Comparison of ENCODE assay signal across 10 cellular contexts in genomic region chr18:31680836-31681568, GRCh38. TPM values are rescaled to one million over a fixed set of nuclear protein-coding genes. Genes with fewer than 3 reads are reported as not detected.
A peak's percentile ranks its signal among the peaks of the same experiment; 100 is the strongest.
DNase-seq lines count a peak whose midpoint lies in the region; ATAC-seq and TF ChIP-seq lines count a peak whose summit lies in the region.
"Had no signal": no experiment of that assay in that cellular context is flagged by ENCODE, and none has a peak within 500 bp of the region (broad histone marks: within the 10 kb centered on the region; RNA-seq: fewer than 3 reads in every experiment).

No MANE protein-coding gene starts in this region.

- ATAC-seq in DND-41 (ENCODE audit: insufficient read depth, low read depth): 0 out of 3 replicates have a peak, but pooled peaks have one; percentile 27
- ATAC-seq in GM21576 (IDR thresholded peaks at IDR 0.05; ENCODE audit: unreplicated experiment): peak; percentile 28
- ATAC-seq in HG03354 (IDR thresholded peaks at IDR 0.05; ENCODE audit: poor library complexity, severe bottlenecking, unreplicated experiment): no peak
- ATAC-seq in HG03139 (IDR thresholded peaks at IDR 0.05; ENCODE audit: unreplicated experiment): no peak

- H3K4me1 ChIP-seq in DND-41 (ENCODE audit: insufficient read depth, low read length): peaks cover 43% of the 10 kb centered on the region

- no peak overlapping the region for H3K27ac ChIP-seq in DND-41 (ENCODE audit: low read length)
- H3K27ac ChIP-seq: thoracic aorta had no signal

- DNase-seq in DND-41: peak; percentile 33
- DNase-seq in SK-MEL-5 (ENCODE audit: low read depth, low spot score): peak; percentile 54
- peak; percentile 25 for DNase-seq in left kidney (ENCODE audit: low read depth, low spot score)
- no peak for DNase-seq in H7
- no peak for DNase-seq in NK-92 (lab: John Stamatoyannopoulos, UW; ENCODE audit: unreplicated experiment)

- no peak overlapping the region for H2AFZ ChIP-seq in DND-41 (ENCODE audit: low read depth, low read length)

- H3K36me3 ChIP-seq in DND-41 (ENCODE audit: insufficient read depth, low read length): no peaks in the 10 kb centered on the region
- no peaks in the 10 kb centered on the region for H3K36me3 ChIP-seq in H7 (replicated peaks; ENCODE audit: control insufficient read depth, insufficient read depth, low read length)
- H3K36me3 ChIP-seq: thoracic aorta had no signal

- H3K27me3 ChIP-seq in DND-41 (ENCODE audit: insufficient read depth, low read length, poor library complexity) (no peaks in the 10 kb centered on the region), H7 (ENCODE audit: control insufficient read depth, insufficient read depth, low read length) (no peaks in the 10 kb centered on the region)

- in situ Hi-C loops in SK-MEL-5 (cut with HindIII; ENCODE audit: low pct_unique_long_range_greater_than_20kb, low sequenced_read_pairs): no loop called here

- no peak overlapping the region for H3K4me3 ChIP-seq in DND-41 (ENCODE audit: low read depth in 1 of 2, low read length in 2 of 2)
- no peak overlapping the region for H3K4me3 ChIP-seq in H7 (ENCODE audit: insufficient read depth, low read depth, low read length)
- H3K4me3 ChIP-seq: skin epidermis, thoracic aorta had no signal

- no peaks in the 10 kb centered on the region for H3K9me3 ChIP-seq in DND-41 (ENCODE audit: insufficient read depth, low read length, severe bottlenecking)
- H3K9me3 ChIP-seq: thoracic aorta had no signal

- peak; percentile 59 for TF ChIP-seq CTCF in DND-41 (IDR thresholded peaks at IDR 0.05; ENCODE audit: borderline replicate concordance, extremely low read depth, low read length, poor library complexity, severe bottlenecking)

- no peak overlapping the region for H3K4me2 ChIP-seq in DND-41 (ENCODE audit: insufficient read depth, low read length)

- peaks cover 33% of the 10 kb centered on the region for H4K20me1 ChIP-seq in DND-41 (ENCODE audit: insufficient read depth, low read length)

- H3K79me2 ChIP-seq in DND-41 (ENCODE audit: insufficient read depth, low read length): peaks cover 84% of the 10 kb centered on the region

- no peak overlapping the region for H3K9ac ChIP-seq in DND-41 (ENCODE audit: low read depth, low read length)

RNA-seq across cellular contexts. Expression of gene B4GALT6, which starts 3.4 kb away (rescaled TPM):
- total RNA-seq in SK-MEL-5 (2014; rRNA removed; shearing (Covaris generic)): 16.1 and 18.4 TPM in 2 replicates
- polyA plus RNA-seq in SK-MEL-5 (2015; cell fraction: cytosol; rRNA removed): 25.8 and 32.2 TPM in 2 replicates
- 33.7 and 47.2 TPM in 2 replicates for polyA plus RNA-seq in SK-MEL-5 (2015; cell fraction: nucleus; rRNA removed)
- 15.3 and 25.4 TPM in 2 replicates for total RNA-seq in H7 (2014; rRNA removed; shearing (Covaris generic))

Comparison
In these comparisons a context has a peak if more than half of its experiments do, and no peak if none do; other contexts are left out.
1. ATAC-seq: peak in DND-41 (single experiment) and GM21576 (single experiment); none in HG03354 (single experiment) and HG03139 (single experiment).
2. DNase-seq: peak in DND-41 (single experiment), SK-MEL-5 (single experiment) and left kidney (single experiment); none in H7 (single experiment) and NK-92 (single experiment).